Comparison of ENCODE assay signal across 27 cellular contexts in the genomic region with DNA sequence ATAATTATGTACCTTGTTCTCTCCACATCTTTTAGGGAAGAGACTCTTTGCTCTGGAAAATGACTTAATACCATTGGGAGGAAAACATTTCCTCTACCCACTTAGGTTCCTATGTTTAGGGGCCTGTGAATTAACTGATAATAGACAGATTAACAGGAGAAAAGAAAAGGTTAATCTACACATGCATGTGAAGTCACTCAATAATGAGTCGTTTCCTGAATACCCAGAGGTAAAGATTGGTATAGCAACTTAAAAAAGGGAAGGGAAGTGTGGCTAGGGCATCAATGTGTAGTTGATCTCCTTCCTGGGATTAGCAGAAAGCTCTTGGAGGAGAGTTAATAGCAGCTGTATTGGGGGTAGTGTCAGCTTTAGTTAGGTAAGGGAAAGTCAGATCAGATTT.
DNase-seq lines count a peak whose midpoint lies in the region; ATAC-seq, FAIRE-seq and TF ChIP-seq lines count a peak whose summit lies in the region.
"Had no signal": no experiment of that assay in that cellular context is flagged by ENCODE, and none has a peak within 500 bp of the region (broad histone marks: within the 10 kb centered on the region; RNA-seq: fewer than 3 reads in every experiment).

No MANE protein-coding gene starts in this region.

- no peak overlapping the region for H2BK12ac ChIP-seq in mesenchymal stem cell (ENCODE audit: low read length in 2 of 2)

- H3K4me3 ChIP-seq in epithelial cell of esophagus (ENCODE audit: low read length) (no peak overlapping the region), small intestine (ENCODE audit: low read depth in 1 of 2, low read length in 2 of 2) (no peak overlapping the region), mesenchymal stem cell (ENCODE audit: insufficient read depth in 1 of 2, low read depth in 1 of 2, low read length in 2 of 2) (no peak overlapping the region)
- H3K4me3 ChIP-seq: coronary artery, hepatocyte, Peyer's patch, SK-N-MC, tibial nerve had no signal

- H3K79me1 ChIP-seq in mesenchymal stem cell (replicated peaks; ENCODE audit: low read length, poor library complexity, severe bottlenecking), result no peaks in the 10 kb centered on the region

- H2BK15ac ChIP-seq in mesenchymal stem cell (ENCODE audit: low read depth, poor library complexity, severe bottlenecking), result no peak overlapping the region

- no peak overlapping the region for H2AFZ ChIP-seq in mesenchymal stem cell (ENCODE audit: low read depth, low read length)
- H2AFZ ChIP-seq: hepatocyte had no signal

- no peak overlapping the region for H3K14ac ChIP-seq in mesenchymal stem cell (ENCODE audit: low read length in 2 of 2)

- H3K36me3 ChIP-seq in small intestine (ENCODE audit: control insufficient read depth in 2 of 2, insufficient read depth in 2 of 2, low read length in 2 of 2) (no peaks in the 10 kb centered on the region), mesenchymal stem cell (ENCODE audit: control insufficient read depth in 1 of 2, insufficient read depth in 2 of 2, low read depth in 1 of 2, low read length in 2 of 2) (no peaks in the 10 kb centered on the region)
- H3K36me3 ChIP-seq: Peyer's patch, tibial nerve had no signal

- H2AK5ac ChIP-seq in mesenchymal stem cell (ENCODE audit: low read length, severe bottlenecking), result no peak overlapping the region

- no peak overlapping the region for H3K4ac ChIP-seq in mesenchymal stem cell (ENCODE audit: low read depth in 1 of 2, low read length in 2 of 2)

- H3K27ac ChIP-seq in small intestine (ENCODE audit: low read depth in 1 of 2, low read length in 1 of 2) (peak overlapping the region in 1 of 2 donors; percentile 11), mesenchymal stem cell (ENCODE audit: low read length, poor library complexity, severe bottlenecking) (no peak overlapping the region)
- H3K27ac ChIP-seq: coronary artery, hepatocyte, Peyer's patch, SK-N-MC, tibial nerve had no signal

- ATAC-seq in GM19467 (IDR thresholded peaks at IDR 0.05; ENCODE audit: unreplicated experiment), result no peak
- ATAC-seq: left cardiac atrium; naive thymus-derived CD8-positive, alpha-beta T cell had no signal

- H2BK5ac ChIP-seq in mesenchymal stem cell (ENCODE audit: low read depth, low read length, poor library complexity, severe bottlenecking), result no peak overlapping the region

- no peak overlapping the region for H3K23ac ChIP-seq in mesenchymal stem cell (ENCODE audit: low read length in 2 of 2)

- H3K9ac ChIP-seq in mesenchymal stem cell (ENCODE audit: low read length), result no peak overlapping the region

- H3K4me1 ChIP-seq in small intestine (ENCODE audit: control insufficient read depth in 2 of 2, insufficient read depth in 1 of 2, low read depth in 1 of 2, low read length in 1 of 2) (no peaks in the 10 kb centered on the region), mesenchymal stem cell (ENCODE audit: control insufficient read depth, insufficient read depth, low read depth, low read length) (no peaks in the 10 kb centered on the region)
- H3K4me1 ChIP-seq: Peyer's patch, tibial nerve had no signal

- no peak overlapping the region for H4K91ac ChIP-seq in mesenchymal stem cell (ENCODE audit: low read length)

- DNase-seq in DMS53 (lab: John Stamatoyannopoulos, UW), result peak; percentile 25
- DNase-seq in DMS53 treated with DMSO at 0.1 percent for 48 hours (lab: John Stamatoyannopoulos, UW; ENCODE audit: unreplicated experiment), result no peak
- DNase-seq in NCI-H69 (lab: John Stamatoyannopoulos, UW), result peak; percentile 63
- peak; percentile 6 for DNase-seq in epithelial cell of esophagus (ENCODE audit: low read depth)
- peak; percentile 11 for DNase-seq in small intestine
- no peak for DNase-seq in mesenchymal stem cell
- no peak for DNase-seq in HCEC 1CT
- DNase-seq: 8988T; activated CD4-positive, alpha-beta T cell treated with anti-CD3 and anti-CD28 coated beads, Interleukin-2, amount 10 ng/mL, durations not matched to agents 24 days and 14 days; activated CD8-positive, alpha-beta memory T cell treated with anti-CD3 and anti-CD28 coated beads, Interleukin-2, amount 50 U/mL, for 4 hours; GF-D8; left cardiac atrium; naive thymus-derived CD8-positive, alpha-beta T cell; NCI-H1092 treated with DMSO at 0.1 percent for 48 hours; NCI-H774; Peyer's patch; posterior cingulate gyrus; stimulated activated CD4-positive, alpha-beta T cell treated with anti-CD3 and anti-CD28 coated beads, Interleukin-1b, Interleukin-23, amount 100 ng/mL, for 48 hours; stimulated activated naive CD4-positive, alpha-beta T cell treated with Interleukin-2 at 50 U/mL for 16 hours; T1000 had no signal

- WGBS in small intestine, 3 donors, result 0 to 4% (median 3%) methylated on average over 1 of the region's 1 CpG
- 4% methylated on average over 1 of the region's 1 CpG for WGBS in mesenchymal stem cell

- H3K9me3 ChIP-seq in small intestine (ENCODE audit: control insufficient read depth, low read depth) (no peaks in the 10 kb centered on the region), mesenchymal stem cell (ENCODE audit: control insufficient read depth, low read length) (no peaks in the 10 kb centered on the region)
- H3K9me3 ChIP-seq: Peyer's patch, tibial nerve had no signal

- FAIRE-seq in small intestine (lab: Jason Lieb, UNC), result no peak
- FAIRE-seq: endothelial cell of umbilical vein, GM12891 had no signal

- no peak overlapping the region for H4K8ac ChIP-seq in mesenchymal stem cell (ENCODE audit: low read length)

- H3K27me3 ChIP-seq in small intestine (ENCODE audit: control insufficient read depth in 2 of 2, insufficient read depth in 2 of 2, low read length in 2 of 2) (no peaks in the 10 kb centered on the region), mesenchymal stem cell (ENCODE audit: control insufficient read depth in 1 of 2, insufficient read depth in 1 of 2, low read length in 2 of 2) (no peaks in the 10 kb centered on the region)
- H3K27me3 ChIP-seq: hepatocyte, Peyer's patch, tibial nerve had no signal

- no peak overlapping the region for H3K18ac ChIP-seq in mesenchymal stem cell (ENCODE audit: low read depth in 1 of 2, low read length in 2 of 2)

- H2BK120ac ChIP-seq in mesenchymal stem cell (ENCODE audit: low read depth, low read length), result no peak overlapping the region

- no peak for TF ChIP-seq CTCF in epithelial cell of esophagus (IDR thresholded peaks at IDR 0.05; ENCODE audit: insufficient read depth, low read depth, low read length, missing control alignments)

- no peak overlapping the region for H3K4me2 ChIP-seq in mesenchymal stem cell (ENCODE audit: low read length, poor library complexity, severe bottlenecking)
- H3K4me2 ChIP-seq: hepatocyte had no signal

Comparison
In these comparisons a context has a peak if more than half of its experiments do, and no peak if none do; other contexts are left out.
1. DNase-seq: peak in DMS53 (single experiment), NCI-H69 (single experiment), epithelial cell of esophagus (single experiment) and small intestine (single experiment); none in DMS53 treated with DMSO at 0.1 percent for 48 hours (single experiment), mesenchymal stem cell (single experiment) and HCEC 1CT (single experiment).